ENCODE assay signal across 10 cellular contexts in genomic region chr9:77018058-77019009, GRCh38. TPM values are rescaled to one million over a fixed set of nuclear protein-coding genes. Genes with fewer than 3 reads are reported as not detected.
DNase-seq lines count a peak whose midpoint lies in the region; ATAC-seq lines count a peak whose summit lies in the region.
"Had no signal": no experiment of that assay in that cellular context is flagged by ENCODE, and none has a peak within 500 bp of the region (broad histone marks: within the 10 kb centered on the region; RNA-seq: fewer than 3 reads in every experiment).

No MANE protein-coding gene starts in this region.

- H3K4me3 ChIP-seq in iPS-11a (ENCODE audit: low read depth, low read length): peak overlapping the region; percentile 31

- H3K4me3 Mint-ChIP-seq in activated CD8-positive, alpha-beta memory T cell treated with anti-CD3 and anti-CD28 coated beads, Interleukin-2, amount 10 ng/mL, durations not matched to agents 7 days and 5 days: peak overlapping the region; percentile 17

- H3K36me3 Mint-ChIP-seq in activated CD8-positive, alpha-beta memory T cell treated with anti-CD3 and anti-CD28 coated beads, Interleukin-2, amount 10 ng/mL, durations not matched to agents 7 days and 5 days: peaks cover 8% of the 10 kb centered on the region

- H3K27me3 Mint-ChIP-seq in activated CD8-positive, alpha-beta memory T cell treated with anti-CD3 and anti-CD28 coated beads, Interleukin-2, amount 10 ng/mL, durations not matched to agents 7 days and 5 days: peaks cover 95% of the 10 kb centered on the region

- no peak for DNase-seq in activated CD8-positive, alpha-beta memory T cell treated with anti-CD3 and anti-CD28 coated beads, Interleukin-2, amount 10 ng/mL, durations not matched to agents 7 days and 5 days
- no peak for DNase-seq in activated CD8-positive, alpha-beta memory T cell treated with anti-CD3 and anti-CD28 coated beads for 24 hours
- DNase-seq in NCI-H345 treated with DMSO at 0.1 percent for 48 hours (lab: John Stamatoyannopoulos, UW; ENCODE audit: unreplicated experiment) (peak; percentile 26), HK-2 (ENCODE audit: unreplicated experiment) (no peak)
- peak; percentile 27 for DNase-seq in stimulated activated CD8-positive, alpha-beta memory T cell treated with anti-CD3 and anti-CD28 coated beads, Interleukin-4, amount 100 ng/mL, for 48 hours
- DNase-seq: activated naive CD4-positive, alpha-beta T cell treated with Interleukin-2 at 50 U/mL for 16 hours had no signal

- no peak for ATAC-seq in activated CD8-positive, alpha-beta memory T cell treated with anti-CD3 and anti-CD28 coated beads, Interleukin-2, amount 10 ng/mL, durations not matched to agents 7 days and 5 days
- ATAC-seq in GM18519 (IDR thresholded peaks at IDR 0.05; ENCODE audit: low FRiP score, unreplicated experiment) (no peak), HG02571 (IDR thresholded peaks at IDR 0.05; ENCODE audit: unreplicated experiment) (no peak)

- CTCF ChIA-PET in activated CD8-positive, alpha-beta memory T cell treated with anti-CD3 and anti-CD28 coated beads, Interleukin-2, amount 10 ng/mL, durations not matched to agents 7 days and 5 days (lab: Charles Lee): no interaction called here

- no peaks in the 10 kb centered on the region for H3K9me3 Mint-ChIP-seq in activated CD8-positive, alpha-beta memory T cell treated with anti-CD3 and anti-CD28 coated beads, Interleukin-2, amount 10 ng/mL, durations not matched to agents 7 days and 5 days (ENCODE audit: low read depth)

- peaks cover 10% of the 10 kb centered on the region for H3K4me1 Mint-ChIP-seq in activated CD8-positive, alpha-beta memory T cell treated with anti-CD3 and anti-CD28 coated beads, Interleukin-2, amount 10 ng/mL, durations not matched to agents 7 days and 5 days

- peak overlapping the region; percentile 68 for H3K27ac Mint-ChIP-seq in activated CD8-positive, alpha-beta memory T cell treated with anti-CD3 and anti-CD28 coated beads, Interleukin-2, amount 10 ng/mL, durations not matched to agents 7 days and 5 days

RNA-seq across cellular contexts. Expression of gene FOXB2, which starts 1.1 kb away (rescaled TPM):
- not detected for total RNA-seq in activated CD8-positive, alpha-beta memory T cell treated with anti-CD3 and anti-CD28 coated beads, Interleukin-2, amount 10 ng/mL, durations not matched to agents 7 days and 5 days
- total RNA-seq: urinary bladder had no signal

Comparison
In these comparisons a context has a peak if more than half of its experiments do, and no peak if none do; other contexts are left out.
1. DNase-seq: peak in NCI-H345 treated with DMSO at 0.1 percent for 48 hours (single experiment) and stimulated activated CD8-positive, alpha-beta memory T cell treated with anti-CD3 and anti-CD28 coated beads, Interleukin-4, amount 100 ng/mL, for 48 hours (single experiment); none in activated CD8-positive, alpha-beta memory T cell treated with anti-CD3 and anti-CD28 coated beads, Interleukin-2, amount 10 ng/mL, durations not matched to agents 7 days and 5 days (single experiment), activated CD8-positive, alpha-beta memory T cell treated with anti-CD3 and anti-CD28 coated beads for 24 hours (single experiment) and HK-2 (single experiment).